27 cellular contexts compared by ENCODE assay signal in genomic region chr6:141634269-141634668, GRCh38.
"Had no signal": no experiment of that assay in that cellular context is flagged by ENCODE, and none has a peak within 500 bp of the region (broad histone marks: within the 10 kb centered on the region; RNA-seq: fewer than 3 reads in every experiment).

No MANE protein-coding gene starts in this region.

- H3K4me3 ChIP-seq: Peyer's patch, SJCRH30 had no signal

- H3K4me1 Mint-ChIP-seq: activated CD8-positive, alpha-beta memory T cell treated with anti-CD3 and anti-CD28 coated beads, Interleukin-2, amount 10 ng/mL, durations not matched to agents 7 days and 5 days; activated naive CD4-positive, alpha-beta T cell treated with anti-CD3 and anti-CD28 coated beads, Interleukin-2, amount 50 U/mL, for 24 hours; central memory CD8-positive, alpha-beta T cell; WTC11 had no signal

- H3K4me3 Mint-ChIP-seq: activated CD8-positive, alpha-beta memory T cell treated with anti-CD3 and anti-CD28 coated beads, Interleukin-2, amount 10 ng/mL, durations not matched to agents 7 days and 5 days; activated naive CD4-positive, alpha-beta T cell treated with anti-CD3 and anti-CD28 coated beads, Interleukin-2, amount 50 U/mL, for 24 hours; activated T-cell treated with anti-CD3 and anti-CD28 coated beads, Interleukin-2, amount 50 U/mL, for 4 hours; brain; central memory CD8-positive, alpha-beta T cell; T-helper 17 cell; WTC11 had no signal

- H3K27ac ChIP-seq: Peyer's patch, RWPE1, SJCRH30 had no signal

- ATAC-seq: activated CD8-positive, alpha-beta memory T cell treated with anti-CD3 and anti-CD28 coated beads, Interleukin-2, amount 10 ng/mL, durations not matched to agents 7 days and 5 days; activated T-cell treated with anti-CD3 and anti-CD28 coated beads, Interleukin-2, amount 50 U/mL, for 4 hours; T-helper 17 cell; WTC11 had no signal

- H3K4me1 ChIP-seq: Peyer's patch, SJCRH30 had no signal

- DNase-seq: activated CD4-positive, alpha-beta T cell treated with anti-CD3 and anti-CD28 coated beads for 48 hours; activated CD4-positive, alpha-beta T cell treated with anti-CD3 and anti-CD28 coated beads, Interleukin-2, amount 50 U/mL, for 4 hours; activated CD4-positive, CD25-positive, alpha-beta regulatory T cell treated with anti-CD3 and anti-CD28 coated beads, Interleukin-2, amount 50 U/mL, for 72 hours; activated CD8-positive, alpha-beta memory T cell treated with anti-CD3 and anti-CD28 coated beads, Interleukin-2, amount 10 ng/mL, durations not matched to agents 7 days and 5 days; activated T-cell treated with anti-CD3 and anti-CD28 coated beads, Interleukin-2, amount 50 U/mL, for 4 hours; amygdala; KG1; NCI-H1092; NCI-H1417; NCI-H1930; NCI-H2107; NCI-H2171 treated with DMSO at 0.1 percent for 48 hours; NCI-H226; NCI-H526; NCI-H774; Peyer's patch; Right ventricle myocardium superior; SJCRH30; T-helper 17 cell; T-helper 9 cell had no signal

- H3K27me3 ChIP-seq: Peyer's patch, SJCRH30 had no signal

- H3K9me3 ChIP-seq: Peyer's patch, SJCRH30 had no signal

- H3K36me3 ChIP-seq: Peyer's patch, SJCRH30 had no signal

- H3K27ac Mint-ChIP-seq: activated CD8-positive, alpha-beta memory T cell treated with anti-CD3 and anti-CD28 coated beads, Interleukin-2, amount 10 ng/mL, durations not matched to agents 7 days and 5 days; activated naive CD4-positive, alpha-beta T cell treated with anti-CD3 and anti-CD28 coated beads, Interleukin-2, amount 50 U/mL, for 24 hours; activated T-helper 2 cell treated with anti-CD3 and anti-CD28 coated beads, Interferon-gamma antibody, Interleukin-2, Interleukin-4, amounts not matched to agents 10 μg/mL and 5 μg/mL and 100 μg/mL, durations not matched to agents 14 hours and 24 hours and 36 hours; brain; T-helper 17 cell; WTC11 had no signal

- H3K9me3 Mint-ChIP-seq: activated naive CD4-positive, alpha-beta T cell treated with anti-CD3 and anti-CD28 coated beads, Interleukin-2, amount 50 U/mL, for 24 hours; activated T-helper 2 cell treated with anti-CD3 and anti-CD28 coated beads, Interferon-gamma antibody, Interleukin-2, Interleukin-4, amounts not matched to agents 10 μg/mL and 5 μg/mL and 100 μg/mL, durations not matched to agents 14 hours and 24 hours and 36 hours; central memory CD8-positive, alpha-beta T cell; WTC11 had no signal

- H3K36me3 Mint-ChIP-seq: activated CD8-positive, alpha-beta memory T cell treated with anti-CD3 and anti-CD28 coated beads, Interleukin-2, amount 10 ng/mL, durations not matched to agents 7 days and 5 days; activated naive CD4-positive, alpha-beta T cell treated with anti-CD3 and anti-CD28 coated beads, Interleukin-2, amount 50 U/mL, for 24 hours; brain; WTC11 had no signal

- H3K27me3 Mint-ChIP-seq: activated CD8-positive, alpha-beta memory T cell treated with anti-CD3 and anti-CD28 coated beads, Interleukin-2, amount 10 ng/mL, durations not matched to agents 7 days and 5 days; activated naive CD4-positive, alpha-beta T cell treated with anti-CD3 and anti-CD28 coated beads, Interleukin-2, amount 50 U/mL, for 24 hours; central memory CD8-positive, alpha-beta T cell; T-helper 17 cell had no signal

- FAIRE-seq: astrocyte had no signal
